ENCODE assay signal across 9 cellular contexts in genomic region chr3:138687236-138687635, GRCh38.
DNase-seq lines count a peak whose midpoint lies in the region; ATAC-seq and TF ChIP-seq lines count a peak whose summit lies in the region.
"Had no signal": no experiment of that assay in that cellular context is flagged by ENCODE, and none has a peak within 500 bp of the region (broad histone marks: within the 10 kb centered on the region; RNA-seq: fewer than 3 reads in every experiment).

No MANE protein-coding gene starts in this region.

- in situ Hi-C loops in GM13976 (cut with MboI; ENCODE audit: low sequenced_read_pairs, unreplicated experiment): loop anchor here (10.0 kb wide), 1 partner anchor 92 kb away; the partner anchor contains the start of gene CEP70

- TF ChIP-seq CTCF in type B pancreatic cell (conservative IDR thresholded peaks at IDR 0.05) (no peak), GM13976 (IDR thresholded peaks at IDR 0.05; ENCODE audit: borderline replicate concordance, control extremely low read depth, extremely low read depth, insufficient read depth, missing control alignments) (no peak), glutamatergic neuron (IDR thresholded peaks at IDR 0.05; ENCODE audit: partially characterized antibody, unreplicated experiment) (no peak)

- H3K4me1 Mint-ChIP-seq in activated naive CD4-positive, alpha-beta T cell treated with anti-CD3 and anti-CD28 coated beads, Interleukin-2, amount 10 ng/mL, durations not matched to agents 7 days and 5 days: peaks cover 6% of the 10 kb centered on the region
- no peaks in the 10 kb centered on the region for H3K4me1 Mint-ChIP-seq in activated T-helper 17 cell treated with anti-CD3 and anti-CD28 coated beads, Interleukin-2, amount 50 U/mL, for 72 hours
- H3K4me1 Mint-ChIP-seq in type B pancreatic cell (ENCODE audit: unreplicated experiment): peaks cover 18% of the 10 kb centered on the region
- H3K4me1 Mint-ChIP-seq in glutamatergic neuron (ENCODE audit: low read depth, unreplicated experiment): peaks cover 13% of the 10 kb centered on the region

- H3K9me3 Mint-ChIP-seq in activated naive CD4-positive, alpha-beta T cell treated with anti-CD3 and anti-CD28 coated beads, Interleukin-2, amount 50 U/mL, for 72 hours: no peaks in the 10 kb centered on the region
- H3K9me3 Mint-ChIP-seq in activated naive CD4-positive, alpha-beta T cell treated with anti-CD3 and anti-CD28 coated beads, Interleukin-2, amount 10 ng/mL, durations not matched to agents 7 days and 5 days: no peaks in the 10 kb centered on the region
- no peaks in the 10 kb centered on the region for H3K9me3 Mint-ChIP-seq in activated T-helper 17 cell treated with anti-CD3 and anti-CD28 coated beads, Interleukin-2, amount 50 U/mL, for 72 hours
- no peaks in the 10 kb centered on the region for H3K9me3 Mint-ChIP-seq in type B pancreatic cell
- no peaks in the 10 kb centered on the region for H3K9me3 Mint-ChIP-seq in glutamatergic neuron (ENCODE audit: unreplicated experiment)

- H3K27me3 Mint-ChIP-seq in activated naive CD4-positive, alpha-beta T cell treated with anti-CD3 and anti-CD28 coated beads, Interleukin-2, amount 10 ng/mL, durations not matched to agents 7 days and 5 days: no peaks in the 10 kb centered on the region
- no peaks in the 10 kb centered on the region for H3K27me3 Mint-ChIP-seq in activated T-helper 17 cell treated with anti-CD3 and anti-CD28 coated beads, Interleukin-2, amount 50 U/mL, for 72 hours
- H3K27me3 Mint-ChIP-seq in type B pancreatic cell: no peaks in the 10 kb centered on the region
- no peaks in the 10 kb centered on the region for H3K27me3 Mint-ChIP-seq in glutamatergic neuron (ENCODE audit: unreplicated experiment)

- ATAC-seq in activated naive CD4-positive, alpha-beta T cell treated with anti-CD3 and anti-CD28 coated beads, Interleukin-2, amount 50 U/mL, for 72 hours: peak; percentile 81 to 82
- peak; percentile 23 for ATAC-seq in HG03045 (IDR thresholded peaks at IDR 0.05; ENCODE audit: unreplicated experiment)
- ATAC-seq in activated T-helper 17 cell treated with anti-CD3 and anti-CD28 coated beads, Interleukin-2, amount 50 U/mL, for 72 hours (replicated peaks): peak; percentile 84

- H3K36me3 Mint-ChIP-seq in activated naive CD4-positive, alpha-beta T cell treated with anti-CD3 and anti-CD28 coated beads, Interleukin-2, amount 50 U/mL, for 72 hours: peaks cover 7 to 8% of the 10 kb centered on the region in 2 donors
- H3K36me3 Mint-ChIP-seq in activated naive CD4-positive, alpha-beta T cell treated with anti-CD3 and anti-CD28 coated beads, Interleukin-2, amount 10 ng/mL, durations not matched to agents 7 days and 5 days: no peaks in the 10 kb centered on the region
- H3K36me3 Mint-ChIP-seq in activated T-helper 17 cell treated with anti-CD3 and anti-CD28 coated beads, Interleukin-2, amount 50 U/mL, for 72 hours (ENCODE audit: low read depth): peaks cover 59% of the 10 kb centered on the region
- H3K36me3 Mint-ChIP-seq in type B pancreatic cell (peaks cover 6% of the 10 kb centered on the region), glutamatergic neuron (ENCODE audit: unreplicated experiment) (no peaks in the 10 kb centered on the region)

- peak overlapping the region; percentile 83 to 93 for H3K27ac Mint-ChIP-seq in activated naive CD4-positive, alpha-beta T cell treated with anti-CD3 and anti-CD28 coated beads, Interleukin-2, amount 50 U/mL, for 72 hours
- no peak overlapping the region for H3K27ac Mint-ChIP-seq in activated naive CD4-positive, alpha-beta T cell treated with anti-CD3 and anti-CD28 coated beads, Interleukin-2, amount 10 ng/mL, durations not matched to agents 7 days and 5 days
- peak overlapping the region; percentile 90 for H3K27ac Mint-ChIP-seq in activated T-helper 17 cell treated with anti-CD3 and anti-CD28 coated beads, Interleukin-2, amount 50 U/mL, for 72 hours
- H3K27ac Mint-ChIP-seq in type B pancreatic cell: no peak overlapping the region
- H3K27ac Mint-ChIP-seq in glutamatergic neuron (ENCODE audit: unreplicated experiment): no peak overlapping the region

- no peak overlapping the region for H3K4me3 Mint-ChIP-seq in activated naive CD4-positive, alpha-beta T cell treated with anti-CD3 and anti-CD28 coated beads, Interleukin-2, amount 10 ng/mL, durations not matched to agents 7 days and 5 days
- H3K4me3 Mint-ChIP-seq in activated T-helper 17 cell treated with anti-CD3 and anti-CD28 coated beads, Interleukin-2, amount 50 U/mL, for 72 hours: peak overlapping the region; percentile 28
- no peak overlapping the region for H3K4me3 Mint-ChIP-seq in type B pancreatic cell
- no peak overlapping the region for H3K4me3 Mint-ChIP-seq in glutamatergic neuron (ENCODE audit: unreplicated experiment)

- CTCF ChIA-PET in activated naive CD4-positive, alpha-beta T cell treated with anti-CD3 and anti-CD28 coated beads, Interleukin-2, amount 10 ng/mL, durations not matched to agents 7 days and 5 days (lab: Charles Lee): interaction anchor here (0.6 to 4.2 kb wide), 5 partner anchors 204 to 272 kb away, joined by 3 to 45 read pairs (median 3); no protein-coding TSS in a partner anchor

- no peak for DNase-seq in activated naive CD4-positive, alpha-beta T cell treated with anti-CD3 and anti-CD28 coated beads, Interleukin-2, amount 50 U/mL, for 72 hours (ENCODE audit: low spot score in 2 of 2)
- DNase-seq in activated naive CD4-positive, alpha-beta T cell treated with anti-CD3 and anti-CD28 coated beads, Interleukin-2, amount 10 ng/mL, durations not matched to agents 7 days and 5 days: no peak
- DNase-seq in type B pancreatic cell (ENCODE audit: extremely low spot score, unreplicated experiment) (no peak), medulla oblongata (ENCODE audit: extremely low spot score) (no peak), GM13976 (ENCODE audit: low spot score) (no peak), glutamatergic neuron (no peak)
- DNase-seq: activated CD4-positive, alpha-beta T cell treated with anti-CD3 and anti-CD28 coated beads for 1 hour had no signal

Comparison
In these comparisons a context has a peak if more than half of its experiments do, and no peak if none do; other contexts are left out.
1. H3K27ac Mint-ChIP-seq: peak in activated naive CD4-positive, alpha-beta T cell treated with anti-CD3 and anti-CD28 coated beads, Interleukin-2, amount 50 U/mL, for 72 hours (2 of 2) and activated T-helper 17 cell treated with anti-CD3 and anti-CD28 coated beads, Interleukin-2, amount 50 U/mL, for 72 hours (single experiment); none in activated naive CD4-positive, alpha-beta T cell treated with anti-CD3 and anti-CD28 coated beads, Interleukin-2, amount 10 ng/mL, durations not matched to agents 7 days and 5 days (single experiment), type B pancreatic cell (single experiment) and glutamatergic neuron (single experiment).
2. ATAC-seq: peak in every context shown above with its lines; median percentile 84 in activated T-helper 17 cell treated with anti-CD3 and anti-CD28 coated beads, Interleukin-2, amount 50 U/mL, for 72 hours; 82 in activated naive CD4-positive, alpha-beta T cell treated with anti-CD3 and anti-CD28 coated beads, Interleukin-2, amount 50 U/mL, for 72 hours; 23 in HG03045.